Comparison of ENCODE assay signal across 8 cellular contexts in the genomic region with DNA sequence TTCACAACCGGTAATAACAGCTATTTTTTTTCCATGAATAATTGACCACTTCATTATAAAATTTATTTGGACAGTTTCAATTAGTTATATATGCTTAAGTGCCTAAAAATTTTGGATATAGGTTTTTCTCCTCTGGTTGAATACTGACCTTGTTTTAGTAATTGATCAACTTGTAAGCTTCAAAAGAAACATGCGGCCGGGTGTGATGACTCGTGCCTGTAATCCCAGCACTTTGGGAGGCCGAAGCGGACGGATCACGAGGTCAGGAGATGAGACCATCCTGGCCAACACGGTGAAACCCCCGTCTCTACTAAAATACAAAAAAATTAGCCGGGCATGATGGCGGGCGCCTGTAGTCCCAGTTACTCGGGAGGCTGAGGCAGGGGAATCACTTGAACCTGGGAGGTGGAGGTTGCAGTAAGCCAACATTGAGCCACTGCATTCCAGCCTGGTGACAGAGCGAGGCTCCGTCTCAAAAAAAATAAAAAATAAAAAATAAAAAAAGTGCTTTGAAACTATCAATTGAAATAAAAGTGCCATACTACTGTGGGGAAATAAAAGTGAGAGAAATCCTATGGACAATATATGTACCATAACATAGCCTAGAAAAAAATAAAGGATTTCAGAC.
DNase-seq lines count a peak whose midpoint lies in the region; ATAC-seq, FAIRE-seq and TF ChIP-seq lines count a peak whose summit lies in the region.
"Not testable (repeated sequence)": the region's sequence is repeated elsewhere in the genome, so short reads cannot be mapped to it uniquely, and the experiment has no call there.

No MANE protein-coding gene starts in this region.

- not testable (repeated sequence) for H4K20me1 ChIP-seq in astrocyte (ENCODE audit: insufficient read depth, low read length)

- H3K9me3 ChIP-seq in CD8-positive, alpha-beta memory T cell (ENCODE audit: low read length); RWPE2 (ENCODE audit: severe bottlenecking); astrocyte (ENCODE audit: insufficient read depth, low read depth, low read length): not testable (repeated sequence)

- peak overlapping the region; percentile 28 to 94 (median 84) for H3K27ac Mint-ChIP-seq in CD8-positive, alpha-beta memory T cell
- H3K27ac Mint-ChIP-seq in activated CD4-positive, alpha-beta T cell treated with anti-CD3 and anti-CD28 coated beads, Interleukin-2, amount 10 ng/mL, durations not matched to agents 24 days and 14 days = peak overlapping the region; percentile 78
- H3K27ac Mint-ChIP-seq in activated T-cell treated with anti-CD3 and anti-CD28 coated beads, Interleukin-2, amount 50 U/mL, for 24 hours = peak overlapping the region; percentile 98
- peak overlapping the region; percentile 39 for H3K27ac Mint-ChIP-seq in activated naive CD4-positive, alpha-beta T cell treated with anti-CD3 and anti-CD28 coated beads, Interleukin-2, amount 10 ng/mL, durations not matched to agents 7 days and 5 days
- H3K27ac Mint-ChIP-seq in astrocyte (ENCODE audit: unreplicated experiment) = peak overlapping the region; percentile 96
- peak overlapping the region in 5 of 10 donors; percentile 27 to 80 (median 61) for H3K27ac Mint-ChIP-seq in naive thymus-derived CD8-positive, alpha-beta T cell

- H3K27me3 ChIP-seq in CD8-positive, alpha-beta memory T cell (ENCODE audit: insufficient read depth, low read length, poor library complexity, severe bottlenecking); RWPE2 (ENCODE audit: insufficient read depth, poor library complexity, severe bottlenecking); astrocyte (ENCODE audit: insufficient read depth, low read length): not testable (repeated sequence)

- H3K4me1 Mint-ChIP-seq in CD8-positive, alpha-beta memory T cell = peaks cover 75 to 92% (median 85%) of the 10 kb centered on the region in 3 donors
- H3K4me1 Mint-ChIP-seq in activated CD4-positive, alpha-beta T cell treated with anti-CD3 and anti-CD28 coated beads, Interleukin-2, amount 10 ng/mL, durations not matched to agents 24 days and 14 days = peaks cover 60% of the 10 kb centered on the region
- peaks cover 90% of the 10 kb centered on the region for H3K4me1 Mint-ChIP-seq in activated T-cell treated with anti-CD3 and anti-CD28 coated beads, Interleukin-2, amount 50 U/mL, for 24 hours (ENCODE audit: low read depth)
- H3K4me1 Mint-ChIP-seq in activated naive CD4-positive, alpha-beta T cell treated with anti-CD3 and anti-CD28 coated beads, Interleukin-2, amount 10 ng/mL, durations not matched to agents 7 days and 5 days = peaks cover 82% of the 10 kb centered on the region
- peaks cover 25% of the 10 kb centered on the region for H3K4me1 Mint-ChIP-seq in astrocyte (ENCODE audit: low read depth, unreplicated experiment)
- H3K4me1 Mint-ChIP-seq in naive thymus-derived CD8-positive, alpha-beta T cell = peaks cover 38 to 80% (median 74%) of the 10 kb centered on the region in 4 donors

- peak overlapping the region; percentile 52 to 88 (median 66) for H3K4me3 Mint-ChIP-seq in CD8-positive, alpha-beta memory T cell
- peak overlapping the region; percentile 53 for H3K4me3 Mint-ChIP-seq in activated CD4-positive, alpha-beta T cell treated with anti-CD3 and anti-CD28 coated beads, Interleukin-2, amount 10 ng/mL, durations not matched to agents 24 days and 14 days
- H3K4me3 Mint-ChIP-seq in activated T-cell treated with anti-CD3 and anti-CD28 coated beads, Interleukin-2, amount 50 U/mL, for 24 hours = peak overlapping the region; percentile 66
- not testable (repeated sequence) for H3K4me3 Mint-ChIP-seq in activated naive CD4-positive, alpha-beta T cell treated with anti-CD3 and anti-CD28 coated beads, Interleukin-2, amount 10 ng/mL, durations not matched to agents 7 days and 5 days
- H3K4me3 Mint-ChIP-seq in astrocyte (ENCODE audit: unreplicated experiment) = peak overlapping the region; percentile 27
- peak overlapping the region in 7 of 10 donors; percentile 33 to 58 (median 45) for H3K4me3 Mint-ChIP-seq in naive thymus-derived CD8-positive, alpha-beta T cell

- H3K4me1 ChIP-seq in CD8-positive, alpha-beta memory T cell (ENCODE audit: insufficient read depth, low read length) = peaks cover 70% of the 10 kb centered on the region
- H3K4me1 ChIP-seq in RWPE2 (ENCODE audit: insufficient read depth, poor library complexity, severe bottlenecking) = peaks cover 64% of the 10 kb centered on the region
- H3K4me1 ChIP-seq in astrocyte (ENCODE audit: insufficient read depth, low read length) = peaks cover 13% of the 10 kb centered on the region

- not testable (repeated sequence) for H3K79me2 ChIP-seq in astrocyte (ENCODE audit: insufficient read depth, low read length)

- POLR2A ChIA-PET in CD8-positive, alpha-beta memory T cell (lab: Charles Lee) = interaction anchor here (1.2 kb wide), 1 partner anchor 29 kb away, joined by 3 read pairs; no protein-coding TSS in a partner anchor
- POLR2A ChIA-PET in naive thymus-derived CD8-positive, alpha-beta T cell (lab: Charles Lee) = not testable (repeated sequence)

- CTCF ChIA-PET in CD8-positive, alpha-beta memory T cell (lab: Charles Lee) = not testable (repeated sequence)
- CTCF ChIA-PET in activated naive CD4-positive, alpha-beta T cell treated with anti-CD3 and anti-CD28 coated beads, Interleukin-2, amount 10 ng/mL, durations not matched to agents 7 days and 5 days (lab: Charles Lee) = interaction anchor here (0.7 to 1.3 kb wide), 2 partner anchors 14 to 41 kb away, joined by 3 read pairs; no protein-coding TSS in a partner anchor

- not testable (repeated sequence) for H3K27ac ChIP-seq in CD8-positive, alpha-beta memory T cell (ENCODE audit: low read depth, low read length)
- H3K27ac ChIP-seq in RWPE2 (ENCODE audit: poor library complexity, severe bottlenecking) = peak overlapping the region; percentile 62
- H3K27ac ChIP-seq in astrocyte (ENCODE audit: low read depth, low read length) = peak overlapping the region; percentile 44
- H3K27ac ChIP-seq in epithelial cell of prostate = peak overlapping the region; percentile 25

- ATAC-seq in RWPE2 (ENCODE audit: low read depth); naive thymus-derived CD8-positive, alpha-beta T cell: not testable (repeated sequence)

- H3K9me3 Mint-ChIP-seq in CD8-positive, alpha-beta memory T cell; activated CD4-positive, alpha-beta T cell treated with anti-CD3 and anti-CD28 coated beads, Interleukin-2, amount 10 ng/mL, durations not matched to agents 24 days and 14 days; activated T-cell treated with anti-CD3 and anti-CD28 coated beads, Interleukin-2, amount 50 U/mL, for 24 hours; activated naive CD4-positive, alpha-beta T cell treated with anti-CD3 and anti-CD28 coated beads, Interleukin-2, amount 10 ng/mL, durations not matched to agents 7 days and 5 days; astrocyte (ENCODE audit: unreplicated experiment); naive thymus-derived CD8-positive, alpha-beta T cell: not testable (repeated sequence)

- not testable (repeated sequence) for FAIRE-seq in astrocyte (lab: Jason Lieb, UNC)

- intact Hi-C loops in activated CD4-positive, alpha-beta T cell treated with anti-CD3 and anti-CD28 coated beads, Interleukin-2, amount 10 ng/mL, durations not matched to agents 24 days and 14 days (cut with micrococcal nuclease) = loop anchor here (2.0 kb wide), 1 partner anchor 273 kb away; no protein-coding TSS in a partner anchor

- DNase-seq in CD8-positive, alpha-beta memory T cell; RWPE2 (ENCODE audit: low spot score); activated CD4-positive, alpha-beta T cell treated with anti-CD3 and anti-CD28 coated beads, Interleukin-2, amount 10 ng/mL, durations not matched to agents 24 days and 14 days; activated T-cell treated with anti-CD3 and anti-CD28 coated beads, Interleukin-2, amount 50 U/mL, for 24 hours; activated naive CD4-positive, alpha-beta T cell treated with anti-CD3 and anti-CD28 coated beads, Interleukin-2, amount 10 ng/mL, durations not matched to agents 7 days and 5 days; astrocyte (ENCODE audit: low read depth); epithelial cell of prostate (ENCODE audit: low read depth, low spot score); naive thymus-derived CD8-positive, alpha-beta T cell: not testable (repeated sequence)

- not testable (repeated sequence) for H2AFZ ChIP-seq in astrocyte (ENCODE audit: low read depth, low read length)

- H3K4me3 ChIP-seq in CD8-positive, alpha-beta memory T cell (ENCODE audit: low read length) = peak overlapping the region; percentile 21
- not testable (repeated sequence) for H3K4me3 ChIP-seq in RWPE2 (ENCODE audit: severe bottlenecking); astrocyte (ENCODE audit: insufficient read depth, low read depth, low read length)

- H3K27me3 Mint-ChIP-seq in CD8-positive, alpha-beta memory T cell; activated CD4-positive, alpha-beta T cell treated with anti-CD3 and anti-CD28 coated beads, Interleukin-2, amount 10 ng/mL, durations not matched to agents 24 days and 14 days; activated T-cell treated with anti-CD3 and anti-CD28 coated beads, Interleukin-2, amount 50 U/mL, for 24 hours; activated naive CD4-positive, alpha-beta T cell treated with anti-CD3 and anti-CD28 coated beads, Interleukin-2, amount 10 ng/mL, durations not matched to agents 7 days and 5 days; astrocyte (ENCODE audit: low read depth, unreplicated experiment); naive thymus-derived CD8-positive, alpha-beta T cell: not testable (repeated sequence)

- peaks cover 15 to 28% (median 20%) of the 10 kb centered on the region in 3 donors for H3K36me3 Mint-ChIP-seq in CD8-positive, alpha-beta memory T cell
- peaks cover 57% of the 10 kb centered on the region for H3K36me3 Mint-ChIP-seq in activated CD4-positive, alpha-beta T cell treated with anti-CD3 and anti-CD28 coated beads, Interleukin-2, amount 10 ng/mL, durations not matched to agents 24 days and 14 days (ENCODE audit: low read depth)
- peaks cover 95% of the 10 kb centered on the region for H3K36me3 Mint-ChIP-seq in activated T-cell treated with anti-CD3 and anti-CD28 coated beads, Interleukin-2, amount 50 U/mL, for 24 hours (ENCODE audit: low read depth)
- H3K36me3 Mint-ChIP-seq in activated naive CD4-positive, alpha-beta T cell treated with anti-CD3 and anti-CD28 coated beads, Interleukin-2, amount 10 ng/mL, durations not matched to agents 7 days and 5 days = peaks cover 83% of the 10 kb centered on the region
- H3K36me3 Mint-ChIP-seq in astrocyte (ENCODE audit: low read depth, unreplicated experiment) = not testable (repeated sequence)
- peaks cover 23 to 81% (median 50%) of the 10 kb centered on the region in 3 donors for H3K36me3 Mint-ChIP-seq in naive thymus-derived CD8-positive, alpha-beta T cell

- H3K4me2 ChIP-seq in astrocyte (ENCODE audit: low read length) = not testable (repeated sequence)

- not testable (repeated sequence) for TF ChIP-seq CTCF in RWPE2 (IDR thresholded peaks at IDR 0.05; ENCODE audit: poor library complexity, severe bottlenecking); astrocyte (IDR thresholded peaks at IDR 0.05; ENCODE audit: insufficient read depth, low read depth, low read length)

- not testable (repeated sequence) for H3K9ac ChIP-seq in astrocyte (ENCODE audit: low read length)

- H3K36me3 ChIP-seq in CD8-positive, alpha-beta memory T cell (ENCODE audit: insufficient read depth, low read length); astrocyte (ENCODE audit: insufficient read depth, low read length): not testable (repeated sequence)
- H3K36me3 ChIP-seq in RWPE2 (ENCODE audit: low read depth) = peaks cover 85% of the 10 kb centered on the region
